23 cellular contexts compared by ENCODE assay signal in the genomic region with DNA sequence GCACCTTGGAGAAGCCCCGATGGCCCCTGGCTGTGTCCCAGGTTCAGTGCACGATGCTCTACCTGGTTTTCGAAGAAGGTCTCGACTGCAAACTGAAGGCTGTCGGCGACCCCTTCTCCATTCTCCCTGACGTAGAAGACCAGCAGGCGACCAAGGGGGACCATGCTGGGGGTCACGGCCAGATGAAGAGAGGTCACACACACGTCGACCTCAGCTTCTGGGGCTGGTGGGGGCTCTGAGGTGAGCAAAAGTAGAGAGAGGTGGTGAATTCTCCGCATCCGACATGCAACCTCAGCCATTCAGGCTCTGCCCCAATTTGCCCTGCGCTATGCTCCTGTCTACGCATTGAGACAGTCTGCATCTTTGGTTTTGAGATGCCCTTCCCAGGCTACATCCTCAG.
"Had no signal": no experiment of that assay in that cellular context is flagged by ENCODE, and none has a peak within 500 bp of the region (broad histone marks: within the 10 kb centered on the region; RNA-seq: fewer than 3 reads in every experiment).

No MANE protein-coding gene starts in this region.

- ATAC-seq: effector memory CD8-positive, alpha-beta T cell; esophagus mucosa; foreskin keratinocyte; gastrocnemius medialis; gastroesophageal sphincter; heart left ventricle; heart right ventricle had no signal

- H3K9me3 ChIP-seq: colonic mucosa, esophagus muscularis mucosa, esophagus squamous epithelium, gastrocnemius medialis, heart left ventricle, heart right ventricle had no signal

- H3K4me1 ChIP-seq: colonic mucosa, esophagus muscularis mucosa, esophagus squamous epithelium, foreskin keratinocyte, gastrocnemius medialis, gastroesophageal sphincter, heart left ventricle, heart right ventricle had no signal

- H3K4me3 ChIP-seq: colonic mucosa, coronary artery, dorsolateral prefrontal cortex, esophagus muscularis mucosa, esophagus squamous epithelium, gastrocnemius medialis, gastroesophageal sphincter, heart left ventricle, heart right ventricle had no signal

- H3K27me3 ChIP-seq: colonic mucosa, foreskin keratinocyte, gastrocnemius medialis, heart left ventricle, heart right ventricle had no signal

- H3K27ac ChIP-seq: colonic mucosa, coronary artery, dorsolateral prefrontal cortex, epithelial cell of prostate, esophagus muscularis mucosa, esophagus squamous epithelium, foreskin keratinocyte, gastrocnemius medialis, gastroesophageal sphincter, heart left ventricle, heart right ventricle had no signal

- H3K36me3 ChIP-seq: colonic mucosa, esophagus squamous epithelium, gastrocnemius medialis, gastroesophageal sphincter, heart left ventricle had no signal

- DNase-seq: colonic mucosa; cortex of kidney; dermis blood vessel endothelial cell; effector CD4-positive, alpha-beta T cell; effector CD8-positive, alpha-beta T cell; effector memory CD4-positive, alpha-beta T cell; effector memory CD8-positive, alpha-beta T cell; endodermal cell; erythroblast; esophagus squamous epithelium; foreskin fibroblast; foreskin keratinocyte; foreskin melanocyte; gastrocnemius medialis; glutamatergic neuron; heart left ventricle; heart right ventricle had no signal
